31 cellular contexts compared by ENCODE assay signal in the genomic region with DNA sequence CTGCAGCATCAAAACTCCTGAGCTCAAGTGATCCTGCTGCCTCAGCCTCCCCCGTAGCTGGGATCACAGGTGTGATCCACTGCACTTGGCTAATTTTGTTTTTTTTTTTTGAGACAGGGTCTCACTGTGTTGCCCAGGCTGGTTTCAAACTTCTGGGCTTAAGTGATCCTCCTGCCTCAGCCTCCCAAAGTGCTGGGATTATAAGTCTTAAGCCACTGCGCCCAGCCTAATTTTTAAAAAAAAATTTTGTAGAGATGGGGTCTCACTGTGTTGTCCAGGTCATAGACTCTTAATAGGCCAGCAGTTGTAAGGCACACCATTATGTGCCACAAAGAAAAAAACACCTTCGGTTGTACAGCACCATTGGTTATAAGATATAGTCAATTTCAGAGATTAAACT.
"Had no signal": no experiment of that assay in that cellular context is flagged by ENCODE, and none has a peak within 500 bp of the region (broad histone marks: within the 10 kb centered on the region; RNA-seq: fewer than 3 reads in every experiment).

No MANE protein-coding gene starts in this region.

- H3K36me3 ChIP-seq: MG63 had no signal

- H3K27me3 ChIP-seq: MG63 had no signal

- DNase-seq: Karpas-422, Kasumi-1, MG63, MM.1S, MV-4-11, NCI-H1048, NCI-H1092, NCI-H1092 treated with DMSO at 0.1 percent for 48 hours, NCI-H1105, NCI-H1417 treated with DMSO at 0.1 percent for 48 hours, NCI-H1436, NCI-H1436 treated with DMSO at 0.1 percent for 48 hours, NCI-H146, NCI-H1694, NCI-H1694 treated with DMSO at 0.1 percent for 48 hours, NCI-H187, NCI-H187 treated with DMSO at 0.1 percent for 48 hours, NCI-H1930, NCI-H2029, NCI-H2029 treated with DMSO at 0.1 percent for 48 hours, NCI-H2081, NCI-H2081 treated with DMSO at 0.1 percent for 48 hours, NCI-H2107, NCI-H2171, NCI-H2227 treated with DMSO at 0.1 percent for 48 hours, NCI-H226, NCI-H345, NCI-H446, NCI-H446 treated with DMSO at 0.1 percent for 48 hours, NCI-H510A, NCI-H510A treated with DMSO at 0.1 percent for 48 hours had no signal

- H3K4me3 ChIP-seq: MG63 had no signal

- H3K9me3 ChIP-seq: MG63 had no signal
